19 cellular contexts compared by ENCODE assay signal in genomic region chr11:64545605-64546004, GRCh38. TPM values are rescaled to one million over a fixed set of nuclear protein-coding genes. Genes with fewer than 3 reads are reported as not detected.
A peak's percentile ranks its signal among the peaks of the same experiment; 100 is the strongest.
DNase-seq lines count a peak whose midpoint lies in the region; ATAC-seq, FAIRE-seq and TF ChIP-seq lines count a peak whose summit lies in the region.
"Had no signal": no experiment of that assay in that cellular context is flagged by ENCODE, and none has a peak within 500 bp of the region (broad histone marks: within the 10 kb centered on the region; RNA-seq: fewer than 3 reads in every experiment).

No MANE protein-coding gene starts in this region.

- intact Hi-C loops in kidney (cut with DNase I) = no loop called here

- no peak overlapping the region for H3K27ac Mint-ChIP-seq in stimulated activated naive B cell treated with anti-CD40 and anti-IgM and Interleukin-4, amounts not matched to agents 10 μg/mL and 1 μg/mL and 100 μg/mL, for 72 hours
- H3K27ac Mint-ChIP-seq: activated T-cell treated with anti-CD3 and anti-CD28 coated beads, Interleukin-2, amount 50 U/mL, for 72 hours; GM23338 had no signal

- TF ChIP-seq EP300 in Ishikawa (IDR thresholded peaks at IDR 0.05; ENCODE audit: borderline replicate concordance) = no peak

- H3K27me3 ChIP-seq in brain microvascular endothelial cell (replicated peaks) = no peaks in the 10 kb centered on the region
- H3K27me3 ChIP-seq: cardiac muscle cell, SJCRH30 had no signal

- no peak for FAIRE-seq in kidney (lab: Jason Lieb, UNC)

- H3K4me3 Mint-ChIP-seq in stimulated activated naive B cell treated with anti-CD40 and anti-IgM and Interleukin-4, amounts not matched to agents 10 μg/mL and 1 μg/mL and 100 μg/mL, for 72 hours = no peak overlapping the region
- H3K4me3 Mint-ChIP-seq: activated T-cell treated with anti-CD3 and anti-CD28 coated beads, Interleukin-2, amount 50 U/mL, for 72 hours; GM23338; neural crest cell had no signal

- in situ Hi-C loops in brain microvascular endothelial cell (cut with HindIII; ENCODE audit: low pct_ligation_motif_present, low sequenced_read_pairs) = no loop called here

- H3K9me3 Mint-ChIP-seq in stimulated activated naive B cell treated with anti-CD40 and anti-IgM and Interleukin-4, amounts not matched to agents 10 μg/mL and 1 μg/mL and 100 μg/mL, for 72 hours = no peaks in the 10 kb centered on the region
- H3K9me3 Mint-ChIP-seq: activated T-cell treated with anti-CD3 and anti-CD28 coated beads, Interleukin-2, amount 50 U/mL, for 72 hours; GM23338 had no signal

- H3K9me3 ChIP-seq in kidney (ENCODE audit: control insufficient read depth in 1 of 2, low read length in 2 of 2) = no peaks in the 10 kb centered on the region
- H3K9me3 ChIP-seq: gastroesophageal sphincter, left ventricle myocardium inferior, SJCRH30 had no signal

- H3K36me3 Mint-ChIP-seq in stimulated activated naive B cell treated with anti-CD40 and anti-IgM and Interleukin-4, amounts not matched to agents 10 μg/mL and 1 μg/mL and 100 μg/mL, for 72 hours = no peaks in the 10 kb centered on the region

- H3K27ac ChIP-seq in brain microvascular endothelial cell (no peak overlapping the region), kidney (ENCODE audit: low read depth in 2 of 2, low read length in 2 of 2) (no peak overlapping the region)
- H3K27ac ChIP-seq: C4-2B, cardiac muscle cell, gastroesophageal sphincter, left ventricle myocardium inferior, SJCRH30 had no signal

- H3K4me3 ChIP-seq in AG10803 (ENCODE audit: low read length) (no peak overlapping the region), brain microvascular endothelial cell (ENCODE audit: low read depth, low read length) (no peak overlapping the region), kidney (ENCODE audit: low read length in 2 of 2) (no peak overlapping the region)
- H3K4me3 ChIP-seq: cardiac muscle cell, gastroesophageal sphincter, GM23338, left ventricle myocardium inferior, SJCRH30 had no signal

- no peaks in the 10 kb centered on the region for H3K4me1 Mint-ChIP-seq in stimulated activated naive B cell treated with anti-CD40 and anti-IgM and Interleukin-4, amounts not matched to agents 10 μg/mL and 1 μg/mL and 100 μg/mL, for 72 hours
- H3K4me1 Mint-ChIP-seq: GM23338, neural crest cell had no signal

- no peak for TF ChIP-seq CTCF in AG10803 (conservative IDR thresholded peaks at IDR 0.05; ENCODE audit: low read length)
- no peak for TF ChIP-seq CTCF in brain microvascular endothelial cell (IDR thresholded peaks at IDR 0.05; ENCODE audit: low read depth, low read length, missing control alignments)
- TF ChIP-seq CTCF in kidney (IDR thresholded peaks at IDR 0.05; ENCODE audit: borderline replicate concordance, extremely low read depth, insufficient read depth) = no peak

- H3K36me3 ChIP-seq in brain microvascular endothelial cell (replicated peaks) = no peaks in the 10 kb centered on the region
- no peaks in the 10 kb centered on the region for H3K36me3 ChIP-seq in kidney (ENCODE audit: control insufficient read depth in 1 of 2, insufficient read depth in 2 of 2, low read length in 2 of 2)
- H3K36me3 ChIP-seq: cardiac muscle cell, gastroesophageal sphincter, left ventricle myocardium inferior, SJCRH30 had no signal

- DNase-seq in AG10803 (ENCODE audit: low read depth) (peak; percentile 64), brain microvascular endothelial cell (peak; percentile 86), kidney glomerular epithelial cell (lab: John Stamatoyannopoulos, UW) (peak; percentile 17), kidney (no peak), NCI-H2029 treated with DMSO at 0.1 percent for 48 hours (lab: John Stamatoyannopoulos, UW) (no peak)
- no peak for DNase-seq in stimulated activated naive B cell treated with anti-CD40 and anti-IgM and Interleukin-4, amounts not matched to agents 10 μg/mL and 1 μg/mL and 100 μg/mL, for 72 hours
- DNase-seq: activated T-cell treated with anti-CD3 and anti-CD28 coated beads, Interleukin-2, amount 50 U/mL, for 72 hours; Kasumi-1; left ventricle myocardium inferior; SJCRH30 had no signal

- H3K9ac ChIP-seq in kidney (ENCODE audit: low read length in 2 of 2) = no peak overlapping the region

- peaks cover 9 to 21% of the 10 kb centered on the region in 2 donors for H3K27me3 Mint-ChIP-seq in stimulated activated naive B cell treated with anti-CD40 and anti-IgM and Interleukin-4, amounts not matched to agents 10 μg/mL and 1 μg/mL and 100 μg/mL, for 72 hours

- no peak for ATAC-seq in stimulated activated naive B cell treated with anti-CD40 and anti-IgM and Interleukin-4, amounts not matched to agents 10 μg/mL and 1 μg/mL and 100 μg/mL, for 72 hours (replicated peaks)
- no peak for ATAC-seq in GM19467 (IDR thresholded peaks at IDR 0.05; ENCODE audit: unreplicated experiment)
- ATAC-seq: activated CD4-positive, CD25-positive, alpha-beta regulatory T cell treated with anti-CD3 and anti-CD28 coated beads, Interleukin-2, amount 50 U/mL, for 24 hours; activated T-cell treated with anti-CD3 and anti-CD28 coated beads, Interleukin-2, amount 50 U/mL, for 72 hours; gastroesophageal sphincter; GM23338 had no signal

- TF ChIP-seq RAD21 in Ishikawa (IDR thresholded peaks at IDR 0.05; ENCODE audit: low read depth) = no peak

- H3K4me1 ChIP-seq in kidney (ENCODE audit: control insufficient read depth in 1 of 2, insufficient read depth in 1 of 2, low read depth in 1 of 2, low read length in 2 of 2) = no peaks in the 10 kb centered on the region
- H3K4me1 ChIP-seq: gastroesophageal sphincter, left ventricle myocardium inferior, SJCRH30 had no signal

TF ChIP-seq in Ishikawa, 13 proteins besides CTCF, POLR2A, EP300 and RAD21:
- TF ChIP-seq TCF12 (IDR thresholded peaks at IDR 0.05; ENCODE audit: low read depth) (no peak), CEBPB (IDR thresholded peaks at IDR 0.05) (no peak), ZBTB7A (IDR thresholded peaks at IDR 0.05; ENCODE audit: low read depth) (no peak), MAX (IDR thresholded peaks at IDR 0.05) (peak; percentile 73), REST (IDR thresholded peaks at IDR 0.05; ENCODE audit: low read depth) (no peak), TEAD4 (IDR thresholded peaks at IDR 0.05) (peak; percentile 62), NFIC (IDR thresholded peaks at IDR 0.05) (peak; percentile 82), USF1 (IDR thresholded peaks at IDR 0.05) (peak; percentile 72), YY1 (IDR thresholded peaks at IDR 0.05; ENCODE audit: low read depth) (no peak)

RNA-seq across cellular contexts. Expression of gene SLC22A11, which starts 10.1 kb away (rescaled TPM):
- 9.4 TPM for total RNA-seq in kidney
- polyA plus RNA-seq in kidney (ENCODE audit: insufficient read depth, low read depth, low replicate concordance) = 105 TPM
- total RNA-seq: activated T-cell treated with anti-CD3 and anti-CD28 coated beads, Interleukin-2, amount 50 U/mL, for 72 hours; cardiac muscle cell; gastroesophageal sphincter; GM23338; left ventricle myocardium inferior; SJCRH30; urinary bladder had no signal
- polyA plus RNA-seq: GM23338 had no signal

RNA-seq across cellular contexts. Expression of gene SLC22A12, which starts 45.4 kb away (rescaled TPM):
- total RNA-seq in kidney = 5.3 TPM
- polyA plus RNA-seq in kidney (ENCODE audit: insufficient read depth, low read depth, low replicate concordance) = 85.9 TPM
- total RNA-seq: activated T-cell treated with anti-CD3 and anti-CD28 coated beads, Interleukin-2, amount 50 U/mL, for 72 hours; cardiac muscle cell; gastroesophageal sphincter; GM23338; left ventricle myocardium inferior; neural crest cell; SJCRH30; urinary bladder had no signal
- polyA plus RNA-seq: cardiac muscle cell, GM23338, urinary bladder had no signal

Comparison
In these comparisons a context has a peak if more than half of its experiments do, and no peak if none do; other contexts are left out.
1. DNase-seq: peak in AG10803 (single experiment), brain microvascular endothelial cell (single experiment) and kidney glomerular epithelial cell (single experiment); none in kidney (single experiment), NCI-H2029 treated with DMSO at 0.1 percent for 48 hours (single experiment) and stimulated activated naive B cell treated with anti-CD40 and anti-IgM and Interleukin-4, amounts not matched to agents 10 μg/mL and 1 μg/mL and 100 μg/mL, for 72 hours (single experiment).